17 cellular contexts compared by ENCODE assay signal in the genomic region with DNA sequence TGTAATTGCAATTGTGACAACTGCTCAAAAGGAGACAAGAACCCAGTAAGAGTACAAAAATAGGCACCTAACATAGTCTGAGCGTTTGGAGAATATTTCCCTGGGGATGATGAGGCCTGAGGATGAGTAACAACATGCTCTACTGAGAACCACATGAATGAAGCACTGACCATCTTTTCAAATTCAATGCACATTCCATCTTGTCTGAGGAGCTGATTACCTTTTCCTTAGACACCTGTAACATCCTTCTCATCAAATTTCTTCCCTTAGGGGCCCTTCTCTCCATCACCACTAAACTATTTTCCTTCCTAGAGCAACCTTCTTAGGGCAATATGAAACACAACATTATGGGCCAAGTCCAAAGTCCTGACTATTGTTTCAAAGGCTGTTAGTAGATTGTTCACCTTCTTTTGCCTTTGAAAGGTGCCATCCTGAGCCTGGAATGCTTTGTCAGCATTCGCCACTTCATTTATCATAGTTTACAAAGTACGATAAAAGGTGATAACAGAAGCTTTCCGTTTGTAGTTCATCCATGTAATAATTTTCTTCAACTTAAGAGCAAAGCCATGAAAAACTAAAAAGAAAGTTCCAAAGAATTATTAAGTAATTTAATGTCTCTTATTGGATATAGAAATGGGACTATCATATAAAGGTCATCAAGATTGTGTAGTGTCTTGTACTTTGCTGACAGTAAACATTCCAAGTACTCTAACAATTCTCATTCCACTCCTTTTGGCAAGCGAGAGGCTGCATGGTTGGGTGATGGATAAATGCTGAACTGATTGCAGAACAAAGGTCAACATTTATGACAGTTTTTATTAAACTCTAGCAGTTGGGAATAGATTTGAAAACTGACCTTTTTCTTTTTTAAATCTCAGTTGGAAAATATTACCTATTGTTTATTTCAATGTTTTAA.
A peak's percentile ranks its signal among the peaks of the same experiment; 100 is the strongest.
DNase-seq lines count a peak whose midpoint lies in the region; ATAC-seq and FAIRE-seq lines count a peak whose summit lies in the region.
"Had no signal": no experiment of that assay in that cellular context is flagged by ENCODE, and none has a peak within 500 bp of the region (broad histone marks: within the 10 kb centered on the region; RNA-seq: fewer than 3 reads in every experiment).

No MANE protein-coding gene starts in this region.

- H3K9me3 ChIP-seq in adipocyte (ENCODE audit: control insufficient read depth, low read length), result no peaks in the 10 kb centered on the region
- no peaks in the 10 kb centered on the region for H3K9me3 ChIP-seq in trophoblast cell (ENCODE audit: insufficient read depth, low read depth, low read length)
- H3K9me3 ChIP-seq: Peyer's patch had no signal

- H2BK120ac ChIP-seq in trophoblast cell (ENCODE audit: insufficient read depth, low read length, poor library complexity), result no peak overlapping the region

- H3K4ac ChIP-seq in trophoblast cell (ENCODE audit: low read depth, low read length), result no peak overlapping the region

- intact Hi-C loops in left colon (cut with DNase I, micrococcal nuclease), result no loop called here

- no peaks in the 10 kb centered on the region for H3K79me1 ChIP-seq in trophoblast cell (ENCODE audit: low read length)

- H3K18ac ChIP-seq in trophoblast cell (ENCODE audit: low read length), result no peak overlapping the region

- no peak overlapping the region for H2BK12ac ChIP-seq in trophoblast cell (ENCODE audit: low read length)

- no peak overlapping the region for H3K4me2 ChIP-seq in trophoblast cell (ENCODE audit: low read length)

- H3K4me3 ChIP-seq in adipocyte (ENCODE audit: low read length), result peak overlapping the region; percentile 58
- H3K4me3 ChIP-seq in trophoblast cell (ENCODE audit: low read depth, low read length), result no peak overlapping the region
- H3K4me3 ChIP-seq: Peyer's patch had no signal

- no CpG with 5 or more reads among the region's 5 CpGs for WGBS in trophoblast cell (ENCODE audit: extremely low coverage, insufficient coverage, insufficient read length)

- no peak overlapping the region for H3K23ac ChIP-seq in trophoblast cell (ENCODE audit: low read length)

- H2AK5ac ChIP-seq in trophoblast cell (ENCODE audit: low read length), result no peak overlapping the region

- no peaks in the 10 kb centered on the region for H3K79me2 ChIP-seq in trophoblast cell (ENCODE audit: control insufficient read depth, insufficient read depth, low read length, poor library complexity)

- FAIRE-seq in frontal cortex (lab: Jason Lieb, UNC), result no peak
- FAIRE-seq: GM12892 had no signal

- no peak for DNase-seq in adipocyte (ENCODE audit: low read depth)
- DNase-seq in fibroblast of gingiva (ENCODE audit: low read depth), result peak; percentile 16
- DNase-seq in left colon, result no peak
- DNase-seq in trophoblast cell, result peak; percentile 67 to 85
- DNase-seq in activated gamma-delta T cell treated with Interleukin-2 at 50 U/mL for 16 hours, result no peak
- DNase-seq in frontal cortex (ENCODE audit: low spot score in 2 of 2), result no peak
- DNase-seq in OCI-M2 (lab: John Stamatoyannopoulos, UW; ENCODE audit: unreplicated experiment), result no peak
- DNase-seq: GF-D8, KBM-7, NCI-H1092, NCI-H146, NCI-H2081 treated with DMSO at 0.1 percent for 48 hours, NCI-H510A had no signal

- H2BK5ac ChIP-seq in trophoblast cell (ENCODE audit: low read depth, low read length, poor library complexity), result no peak overlapping the region

- H3K27me3 ChIP-seq in adipocyte (replicated peaks; ENCODE audit: control insufficient read depth, insufficient read depth, low read length) (no peaks in the 10 kb centered on the region), trophoblast cell (ENCODE audit: insufficient read depth, low read length) (no peaks in the 10 kb centered on the region)
- H3K27me3 ChIP-seq: Peyer's patch had no signal

- no peak overlapping the region for H3K9ac ChIP-seq in adipocyte (ENCODE audit: low read length)
- H3K9ac ChIP-seq in trophoblast cell (ENCODE audit: low read length), result no peak overlapping the region

- no peak overlapping the region for H4K8ac ChIP-seq in trophoblast cell (ENCODE audit: low read depth, low read length)

- no peak overlapping the region for H3K14ac ChIP-seq in trophoblast cell (ENCODE audit: low read length)

- H3K4me1 ChIP-seq in adipocyte (ENCODE audit: control insufficient read depth, insufficient read depth, low read length) (peaks cover 26% of the 10 kb centered on the region), trophoblast cell (ENCODE audit: control insufficient read depth in 1 of 2, insufficient read depth in 2 of 2, low read length in 2 of 2) (no peaks in the 10 kb centered on the region)

- no peak overlapping the region for H4K12ac ChIP-seq in trophoblast cell (ENCODE audit: low read depth, low read length)

- ATAC-seq in left colon, result peak; percentile 63
- ATAC-seq: Right ventricle myocardium inferior had no signal

- H4K91ac ChIP-seq in trophoblast cell (ENCODE audit: low read depth, low read length), result no peak overlapping the region

- H3K27ac ChIP-seq in trophoblast cell (ENCODE audit: low read depth, low read length), result no peak overlapping the region
- H3K27ac ChIP-seq: C4-2B had no signal

- H3K36me3 ChIP-seq in adipocyte (ENCODE audit: control insufficient read depth, insufficient read depth, low read length, severe bottlenecking) (no peaks in the 10 kb centered on the region), trophoblast cell (ENCODE audit: control insufficient read depth in 1 of 2, insufficient read depth in 2 of 2, low read length in 2 of 2) (no peaks in the 10 kb centered on the region)
- H3K36me3 ChIP-seq: Peyer's patch had no signal

- no peak overlapping the region for H2AFZ ChIP-seq in trophoblast cell (ENCODE audit: insufficient read depth, low read length, poor library complexity)

Comparison
In these comparisons a context has a peak if more than half of its experiments do, and no peak if none do; other contexts are left out.
1. DNase-seq: peak in fibroblast of gingiva (single experiment) and trophoblast cell (2 of 2); none in adipocyte (single experiment), left colon (0 of 2), activated gamma-delta T cell treated with Interleukin-2 at 50 U/mL for 16 hours (single experiment), frontal cortex (0 of 2) and OCI-M2 (single experiment).